ENCODE assay signal across 8 cellular contexts in the genomic region with DNA sequence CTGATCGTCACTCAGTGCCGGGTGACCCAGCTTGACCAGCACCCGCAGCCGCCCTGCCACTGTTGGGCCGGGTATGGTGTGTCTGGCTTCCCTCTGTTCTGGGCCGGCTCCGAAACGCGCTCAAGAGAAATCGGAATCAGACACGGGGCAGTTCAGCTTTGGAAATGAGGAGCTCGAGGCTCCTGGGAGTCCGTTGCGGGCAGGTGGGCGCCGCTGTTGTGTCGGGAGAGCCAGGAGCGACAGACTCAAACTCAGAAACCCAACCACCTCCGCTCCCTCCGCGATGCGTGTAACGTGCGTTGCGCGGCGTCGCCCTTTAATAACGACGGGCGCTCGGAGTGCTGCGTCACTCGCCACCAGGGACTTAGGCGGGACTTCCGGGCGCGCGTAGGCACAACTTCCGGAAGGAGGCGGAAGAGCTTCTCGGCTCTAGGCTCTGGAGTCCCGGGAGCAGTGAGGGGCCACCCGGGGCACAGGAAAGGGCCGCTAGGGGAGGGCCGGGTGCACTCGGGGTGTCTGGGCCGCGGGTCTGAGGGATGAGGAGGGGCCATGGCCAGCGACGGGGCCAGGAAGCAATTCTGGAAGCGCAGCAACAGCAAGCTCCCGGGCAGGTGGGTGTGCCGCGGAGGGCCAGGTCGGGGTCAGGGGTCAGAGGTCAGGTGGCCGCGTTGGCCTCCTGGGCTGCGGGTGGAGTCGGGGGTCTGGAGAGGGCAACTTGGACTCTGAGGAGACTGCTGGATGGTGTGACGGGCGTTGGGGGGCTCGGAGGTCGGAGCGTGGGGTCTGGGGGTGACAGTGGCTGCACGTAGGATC. TPM values are rescaled to one million over a fixed set of nuclear protein-coding genes. Genes with fewer than 3 reads are reported as not detected.
DNase-seq lines count a peak whose midpoint lies in the region; ATAC-seq and TF ChIP-seq lines count a peak whose summit lies in the region.

TSS of gene TBC1D22A (plus strand) at position 413 of the 813 bp plus-strand sequence. CDS start at position 550, 137 bp downstream.

- H3K4me1 Mint-ChIP-seq in CD4-positive, CD25-positive, alpha-beta regulatory T cell: peaks cover 7 to 72% (median 46%) of the 10 kb centered on the region in 4 donors

- peak within 1 kb of the TSS; percentile 88 for H3K4me3 ChIP-seq in CD4-positive, CD25-positive, alpha-beta regulatory T cell (ENCODE audit: low read depth, low read length)
- peak within 1 kb of the TSS; percentile 86 for H3K4me3 ChIP-seq in lung

- no peaks in the 10 kb centered on the region for H3K27me3 ChIP-seq in CD4-positive, CD25-positive, alpha-beta regulatory T cell (ENCODE audit: control insufficient read depth, insufficient read depth, low read length)
- no peaks in the 10 kb centered on the region for H3K27me3 ChIP-seq in lung (ENCODE audit: control insufficient read depth, insufficient read depth)

- H3K9me3 Mint-ChIP-seq in CD4-positive, CD25-positive, alpha-beta regulatory T cell: no peaks in the 10 kb centered on the region

- peak; percentile 90 to 97 (median 93) for DNase-seq in CD4-positive, CD25-positive, alpha-beta regulatory T cell
- DNase-seq in HPDE6-E6E7 (ENCODE audit: extremely low spot score) (peak; percentile 89), NK-92 (lab: John Stamatoyannopoulos, UW; ENCODE audit: unreplicated experiment) (peak; percentile 24), lung (ENCODE audit: low spot score) (peak; percentile 95)
- DNase-seq in activated CD8-positive, alpha-beta memory T cell treated with anti-CD3 and anti-CD28 coated beads for 24 hours: peak; percentile 98
- DNase-seq in effector CD8-positive, alpha-beta T cell (lab: John Stamatoyannopoulos, UW): peak; percentile 88
- peak; percentile 90 to 94 (median 91) for DNase-seq in stimulated activated CD4-positive, alpha-beta T cell treated with anti-CD3 and anti-CD28 coated beads, TNF-alpha, amount 100 ng/mL, for 24 hours (ENCODE audit: low read depth in 3 of 3)

- ATAC-seq in CD4-positive, CD25-positive, alpha-beta regulatory T cell (ENCODE audit: low read depth in 2 of 2): peak; percentile 92 to 93
- peak; percentile 71 for ATAC-seq in GM19452 (IDR thresholded peaks at IDR 0.05; ENCODE audit: unreplicated experiment)
- peak; percentile 93 for ATAC-seq in lung (ENCODE audit: insufficient read depth, low FRiP score)

- H3K36me3 Mint-ChIP-seq in CD4-positive, CD25-positive, alpha-beta regulatory T cell: peaks cover 8% of the 10 kb centered on the region

- H3K27ac ChIP-seq in CD4-positive, CD25-positive, alpha-beta regulatory T cell (ENCODE audit: insufficient read depth, low read length, poor library complexity, severe bottlenecking): peak within 1 kb of the TSS; percentile 92
- peak within 1 kb of the TSS; percentile 86 to 95 for H3K27ac ChIP-seq in lung (ENCODE audit: low read depth in 1 of 2, low read length in 1 of 2)

- H3K36me3 ChIP-seq in CD4-positive, CD25-positive, alpha-beta regulatory T cell (ENCODE audit: control insufficient read depth, insufficient read depth, low read length): peaks cover 4% of the 10 kb centered on the region
- H3K36me3 ChIP-seq in lung (ENCODE audit: control insufficient read depth in 2 of 2, insufficient read depth in 2 of 2, low read length in 2 of 2): no peaks in the 10 kb centered on the region

- H3K4me1 ChIP-seq in CD4-positive, CD25-positive, alpha-beta regulatory T cell (ENCODE audit: control insufficient read depth, insufficient read depth, low read length, poor library complexity, severe bottlenecking): peaks cover 45% of the 10 kb centered on the region
- peaks cover 4 to 10% of the 10 kb centered on the region in 2 donors for H3K4me1 ChIP-seq in lung (ENCODE audit: control insufficient read depth in 2 of 2, insufficient read depth in 2 of 2, low read length in 2 of 2)

- 0 to 1% methylated on average over 61 to 66 of the region's 66 CpGs for WGBS in lung, 2 donors

- H3K27ac Mint-ChIP-seq in CD4-positive, CD25-positive, alpha-beta regulatory T cell: peak within 1 kb of the TSS; percentile 99 to 100 (median 99)

- peak within 1 kb of the TSS; percentile 95 to 100 (median 99) for H3K4me3 Mint-ChIP-seq in CD4-positive, CD25-positive, alpha-beta regulatory T cell

- TF ChIP-seq CTCF in lung (IDR thresholded peaks at IDR 0.05; ENCODE audit: control extremely low read depth, extremely low read depth): peak; percentile 7

- no peaks in the 10 kb centered on the region for H3K27me3 Mint-ChIP-seq in CD4-positive, CD25-positive, alpha-beta regulatory T cell

- no peaks in the 10 kb centered on the region for H3K9me3 ChIP-seq in CD4-positive, CD25-positive, alpha-beta regulatory T cell (ENCODE audit: control insufficient read depth in 2 of 2, low read length in 2 of 2)
- no peaks in the 10 kb centered on the region for H3K9me3 ChIP-seq in lung (ENCODE audit: control insufficient read depth in 2 of 2, insufficient read depth in 1 of 2, low read length in 1 of 2)

RNA-seq across cellular contexts. Expression of gene TBC1D22A, which starts in this region (rescaled TPM):
- 42.5 TPM for total RNA-seq in CD4-positive, CD25-positive, alpha-beta regulatory T cell
- 10 to 100 TPM; 19.8 to 34.0 (median 23.0) TPM for polyA plus RNA-seq in CD4-positive, CD25-positive, alpha-beta regulatory T cell
- total RNA-seq in lung: 10 to 100 TPM; 20.3 to 38.4 TPM
- polyA plus RNA-seq in lung: 10 to 100 TPM; 20.2 to 21.6 TPM

Comparison
In these comparisons a context has a peak if more than half of its experiments do, and no peak if none do; other contexts are left out.
1. Peak in every context shown above with its lines: DNase-seq, ATAC-seq, H3K4me3 ChIP-seq and H3K27ac ChIP-seq.
2. DNase-seq: peak in every context shown above with its lines; median percentile 98 in activated CD8-positive, alpha-beta memory T cell treated with anti-CD3 and anti-CD28 coated beads for 24 hours; 95 in lung; 93 in CD4-positive, CD25-positive, alpha-beta regulatory T cell; 91 in stimulated activated CD4-positive, alpha-beta T cell treated with anti-CD3 and anti-CD28 coated beads, TNF-alpha, amount 100 ng/mL, for 24 hours; 89 in HPDE6-E6E7; 88 in effector CD8-positive, alpha-beta T cell; 24 in NK-92.